ENCODE assay signal across 20 cellular contexts in the genomic region with DNA sequence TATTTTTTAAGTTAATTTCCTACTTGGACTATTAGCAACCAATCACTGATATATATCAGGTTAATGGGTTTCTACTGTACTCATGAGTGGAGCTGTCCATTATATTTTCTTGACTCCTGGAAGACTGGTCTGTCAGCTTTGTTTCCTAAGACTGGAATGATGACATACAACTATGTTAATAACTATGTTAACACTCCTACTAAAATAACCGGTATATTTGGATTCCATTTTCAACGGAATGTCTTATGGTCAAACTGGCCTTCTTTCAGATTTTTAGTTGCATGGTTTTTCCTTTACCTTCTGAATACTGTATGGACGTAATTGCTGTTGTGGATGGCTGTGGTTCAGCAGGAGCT. TPM values are rescaled to one million over a fixed set of nuclear protein-coding genes. Genes with fewer than 3 reads are reported as not detected.
DNase-seq lines count a peak whose midpoint lies in the region; ATAC-seq, FAIRE-seq and TF ChIP-seq lines count a peak whose summit lies in the region.
"Had no signal": no experiment of that assay in that cellular context is flagged by ENCODE, and none has a peak within 500 bp of the region (broad histone marks: within the 10 kb centered on the region; RNA-seq: fewer than 3 reads in every experiment).

No MANE protein-coding gene starts in this region.

- no peaks in the 10 kb centered on the region for H3K9me2 ChIP-seq in PC-3 (replicated peaks; ENCODE audit: low read length)

- ATAC-seq in CD4-positive, CD25-positive, alpha-beta regulatory T cell (ENCODE audit: low read depth in 2 of 2), result no peak
- ATAC-seq in PC-3, result no peak
- ATAC-seq in HG02938 (IDR thresholded peaks at IDR 0.05; ENCODE audit: unreplicated experiment), result no peak

- no peak overlapping the region for H2BK5ac ChIP-seq in trophoblast cell (ENCODE audit: low read depth, low read length, poor library complexity)

- no peak overlapping the region for H4K91ac ChIP-seq in trophoblast cell (ENCODE audit: low read depth, low read length)

- peaks cover 35% of the 10 kb centered on the region for H3K36me3 Mint-ChIP-seq in CD4-positive, CD25-positive, alpha-beta regulatory T cell
- H3K36me3 Mint-ChIP-seq: natural killer cell had no signal

- no peak overlapping the region for H2AFZ ChIP-seq in PC-3 (ENCODE audit: low read length)
- H2AFZ ChIP-seq in endothelial cell of umbilical vein (ENCODE audit: low read depth, low read length), result no peak overlapping the region
- H2AFZ ChIP-seq in trophoblast cell (ENCODE audit: insufficient read depth, low read length, poor library complexity), result no peak overlapping the region

- POLR2A ChIA-PET in PC-3 (lab: Charles Lee; ENCODE audit: unreplicated experiment), result no interaction called here
- POLR2A ChIA-PET in endothelial cell of umbilical vein (lab: Charles Lee), result no interaction called here

- peak overlapping the region in 2 of 3 donors; percentile 75 to 86 for H3K27ac Mint-ChIP-seq in CD4-positive, CD25-positive, alpha-beta regulatory T cell
- H3K27ac Mint-ChIP-seq: activated naive CD8-positive, alpha-beta T cell treated with anti-CD3 and anti-CD28 coated beads, Interleukin-2, amount 10 ng/mL, durations not matched to agents 7 days and 5 days had no signal

- TF ChIP-seq CTCF in PC-3 (conservative IDR thresholded peaks at IDR 0.05; ENCODE audit: low read depth, low read length), result no peak
- no peak for TF ChIP-seq CTCF in endothelial cell of umbilical vein (IDR thresholded peaks at IDR 0.05; ENCODE audit: extremely low read depth in 1 of 2, insufficient read depth in 1 of 2, low read depth in 1 of 2, low read length in 2 of 2)
- TF ChIP-seq CTCF in GM13976 (IDR thresholded peaks at IDR 0.05; ENCODE audit: borderline replicate concordance, control extremely low read depth, extremely low read depth, insufficient read depth, missing control alignments), result no peak

- H3K36me3 ChIP-seq in CD4-positive, CD25-positive, alpha-beta regulatory T cell (ENCODE audit: control insufficient read depth, insufficient read depth, low read length), result peaks cover 27% of the 10 kb centered on the region
- H3K36me3 ChIP-seq in PC-3 (ENCODE audit: low read depth, low read length), result no peaks in the 10 kb centered on the region
- peaks cover 2 to 9% of the 10 kb centered on the region in 2 experiments for H3K36me3 ChIP-seq in endothelial cell of umbilical vein (ENCODE audit: control insufficient read depth in 2 of 2, extremely low read depth in 1 of 2, insufficient read depth in 2 of 2, low read length in 2 of 2)
- H3K36me3 ChIP-seq in trophoblast cell (ENCODE audit: control insufficient read depth in 1 of 2, insufficient read depth in 2 of 2, low read length in 2 of 2), result peaks cover 10 to 13% of the 10 kb centered on the region in 2 experiments

- H3F3A ChIP-seq in PC-3 (ENCODE audit: low read length, unreplicated experiment), result no peaks in the 10 kb centered on the region

- H3K23ac ChIP-seq in trophoblast cell (ENCODE audit: low read length), result no peak overlapping the region

- no peak overlapping the region for H3K18ac ChIP-seq in trophoblast cell (ENCODE audit: low read length)

- no peak overlapping the region for H2AK5ac ChIP-seq in trophoblast cell (ENCODE audit: low read length)

- no peak overlapping the region for H4K12ac ChIP-seq in trophoblast cell (ENCODE audit: low read depth, low read length)

- no peak for FAIRE-seq in endothelial cell of umbilical vein (lab: Jason Lieb, UNC)

- H3K27me3 ChIP-seq in CD4-positive, CD25-positive, alpha-beta regulatory T cell (ENCODE audit: control insufficient read depth, insufficient read depth, low read length), result no peaks in the 10 kb centered on the region
- H3K27me3 ChIP-seq in PC-3 (ENCODE audit: low read length) (no peaks in the 10 kb centered on the region), endothelial cell of umbilical vein (ENCODE audit: control insufficient read depth in 2 of 2, insufficient read depth in 2 of 2, low read length in 2 of 2) (no peaks in the 10 kb centered on the region), trophoblast cell (ENCODE audit: insufficient read depth, low read length) (no peaks in the 10 kb centered on the region)
- H3K27me3 ChIP-seq: spleen had no signal

- no peak overlapping the region for H4K8ac ChIP-seq in trophoblast cell (ENCODE audit: low read depth, low read length)

- H3K9me1 ChIP-seq in endothelial cell of umbilical vein (replicated peaks; ENCODE audit: control insufficient read depth, extremely low read depth, insufficient read depth, low read length), result no peaks in the 10 kb centered on the region

- no peak overlapping the region for H3K4ac ChIP-seq in trophoblast cell (ENCODE audit: low read depth, low read length)

- no peak overlapping the region for H2BK120ac ChIP-seq in trophoblast cell (ENCODE audit: insufficient read depth, low read length, poor library complexity)

- intact Hi-C loops in PC-3 (cut with micrococcal nuclease) (no loop called here), endothelial cell of umbilical vein (cut with micrococcal nuclease) (loop anchor here (1.0 kb wide), 2 partner anchors 13 to 49 kb away; no protein-coding TSS in a partner anchor)

- H3K4me3 ChIP-seq in CD4-positive, CD25-positive, alpha-beta regulatory T cell (ENCODE audit: low read depth, low read length), result no peak overlapping the region
- H3K4me3 ChIP-seq in PC-3 (ENCODE audit: low read length), result no peak overlapping the region
- no peak overlapping the region for H3K4me3 ChIP-seq in endothelial cell of umbilical vein (replicated peaks in 1 of 3; ENCODE audit: insufficient read depth in 1 of 3, low read depth in 1 of 3, low read length in 3 of 3)
- H3K4me3 ChIP-seq in trophoblast cell (ENCODE audit: low read depth, low read length), result no peak overlapping the region
- H3K4me3 ChIP-seq: K562, lung, spleen had no signal

- dilution Hi-C loops in endothelial cell of umbilical vein (cut with MboI; ENCODE audit: extremely low pct_ligation_motif_present, low sequenced_read_pairs), result no loop called here

- in situ Hi-C loops in GM13976 (cut with MboI; ENCODE audit: low sequenced_read_pairs, unreplicated experiment), result no loop called here

- H3K4me2 ChIP-seq in PC-3 (ENCODE audit: low read length), result no peak overlapping the region
- H3K4me2 ChIP-seq in endothelial cell of umbilical vein (ENCODE audit: insufficient read depth, low read length), result peak overlapping the region; percentile 72
- no peak overlapping the region for H3K4me2 ChIP-seq in trophoblast cell (ENCODE audit: low read length)

- H3K14ac ChIP-seq in trophoblast cell (ENCODE audit: low read length), result no peak overlapping the region

- DNase-seq in CD4-positive, CD25-positive, alpha-beta regulatory T cell, result no peak
- DNase-seq in PC-3, result peak; percentile 39
- no peak for DNase-seq in endothelial cell of umbilical vein (ENCODE audit: low read depth, low spot score)
- DNase-seq in trophoblast cell, result peak; percentile 53 to 99
- DNase-seq in H4 (ENCODE audit: low spot score), result no peak
- DNase-seq in GM13976 (ENCODE audit: low spot score), result no peak
- no peak for DNase-seq in stimulated activated CD4-positive, alpha-beta T cell treated with anti-CD3 and anti-CD28 coated beads, Interleukin-4, amount 100 ng/mL, for 1 hour
- DNase-seq: activated naive CD8-positive, alpha-beta T cell treated with anti-CD3 and anti-CD28 coated beads, Interleukin-2, amount 10 ng/mL, durations not matched to agents 7 days and 5 days; CD4-positive, alpha-beta memory T cell; DMS79; glutamatergic neuron; natural killer cell; NCI-H1694 treated with DMSO at 0.1 percent for 48 hours; NCI-H774; OCI-M1; spleen; stimulated activated CD8-positive, alpha-beta memory T cell treated with anti-CD3 and anti-CD28 coated beads, Interleukin-4, amount 100 ng/mL, for 48 hours had no signal

- TF ChIP-seq POLR2A in endothelial cell of umbilical vein (IDR thresholded peaks at IDR 0.05; ENCODE audit: low read depth, low read length), result no peak

- peaks cover 8 to 58% (median 42%) of the 10 kb centered on the region in 4 donors for H3K4me1 Mint-ChIP-seq in CD4-positive, CD25-positive, alpha-beta regulatory T cell

- BruUV-seq in PC-3 (replicated peaks; lab: Mats Ljungman, UMichigan) (no TSS peak), endothelial cell of umbilical vein (replicated peaks; lab: Mats Ljungman, UMichigan) (TSS peak; percentile 59)

- H4K20me1 ChIP-seq in PC-3 (ENCODE audit: low read length) (no peaks in the 10 kb centered on the region), endothelial cell of umbilical vein (replicated peaks; ENCODE audit: control insufficient read depth, extremely low read depth, insufficient read depth, low read length) (no peaks in the 10 kb centered on the region)

- no peak overlapping the region for H3K4me3 Mint-ChIP-seq in CD4-positive, CD25-positive, alpha-beta regulatory T cell
- H3K4me3 Mint-ChIP-seq: activated naive CD8-positive, alpha-beta T cell treated with anti-CD3 and anti-CD28 coated beads, Interleukin-2, amount 10 ng/mL, durations not matched to agents 7 days and 5 days; natural killer cell had no signal

- H3K9me3 ChIP-seq in CD4-positive, CD25-positive, alpha-beta regulatory T cell (ENCODE audit: control insufficient read depth in 2 of 2, low read length in 2 of 2), result no peaks in the 10 kb centered on the region
- H3K9me3 ChIP-seq in PC-3 (ENCODE audit: low read length), result no peaks in the 10 kb centered on the region
- H3K9me3 ChIP-seq in endothelial cell of umbilical vein (replicated peaks; ENCODE audit: control insufficient read depth, insufficient read depth, low read length), result no peaks in the 10 kb centered on the region
- no peaks in the 10 kb centered on the region for H3K9me3 ChIP-seq in trophoblast cell (ENCODE audit: insufficient read depth, low read depth, low read length)
- H3K9me3 ChIP-seq: spleen had no signal

- WGBS in trophoblast cell (ENCODE audit: extremely low coverage, insufficient coverage, insufficient read length), result no CpG with 5 or more reads among the region's 3 CpGs

- CTCF ChIA-PET in PC-3 (lab: Charles Lee), result interaction anchor here (0.5 kb wide), 1 partner anchor 16 kb away, joined by 4 read pairs; no protein-coding TSS in a partner anchor
- CTCF ChIA-PET in endothelial cell of umbilical vein (lab: Charles Lee), result interaction anchor here (0.7 to 1.3 kb wide), 6 partner anchors 9 to 49 kb away, joined by 3 to 7 read pairs (median 3); no protein-coding TSS in a partner anchor

- H3K27me3 Mint-ChIP-seq in CD4-positive, CD25-positive, alpha-beta regulatory T cell, result no peaks in the 10 kb centered on the region
- H3K27me3 Mint-ChIP-seq: activated naive CD8-positive, alpha-beta T cell treated with anti-CD3 and anti-CD28 coated beads, Interleukin-2, amount 10 ng/mL, durations not matched to agents 7 days and 5 days; CD4-positive, alpha-beta memory T cell had no signal

- H2BK12ac ChIP-seq in trophoblast cell (ENCODE audit: low read length), result no peak overlapping the region

- no peaks in the 10 kb centered on the region for H3K9me3 Mint-ChIP-seq in CD4-positive, CD25-positive, alpha-beta regulatory T cell
- H3K9me3 Mint-ChIP-seq: activated naive CD8-positive, alpha-beta T cell treated with anti-CD3 and anti-CD28 coated beads, Interleukin-2, amount 10 ng/mL, durations not matched to agents 7 days and 5 days; CD4-positive, alpha-beta memory T cell; natural killer cell had no signal

- H3K79me2 ChIP-seq in PC-3 (ENCODE audit: low read length) (no peaks in the 10 kb centered on the region), endothelial cell of umbilical vein (ENCODE audit: control insufficient read depth, insufficient read depth, low read length) (peaks cover 31% of the 10 kb centered on the region), trophoblast cell (ENCODE audit: control insufficient read depth, insufficient read depth, low read length, poor library complexity) (peaks cover 5% of the 10 kb centered on the region)

- no peak overlapping the region for H3K27ac ChIP-seq in CD4-positive, CD25-positive, alpha-beta regulatory T cell (ENCODE audit: insufficient read depth, low read length, poor library complexity, severe bottlenecking)
- H3K27ac ChIP-seq in PC-3 (ENCODE audit: low read length) (no peak overlapping the region), endothelial cell of umbilical vein (ENCODE audit: insufficient read depth, low read depth, low read length) (peak overlapping the region; percentile 98), trophoblast cell (ENCODE audit: low read depth, low read length) (peak overlapping the region; percentile 40)

- H3K9ac ChIP-seq in PC-3 (ENCODE audit: low read length) (no peak overlapping the region), endothelial cell of umbilical vein (replicated peaks; ENCODE audit: extremely low read depth, insufficient read depth, low read length) (peak overlapping the region; percentile 54), trophoblast cell (ENCODE audit: low read length) (no peak overlapping the region)

- peaks cover 23% of the 10 kb centered on the region for H3K4me1 ChIP-seq in CD4-positive, CD25-positive, alpha-beta regulatory T cell (ENCODE audit: control insufficient read depth, insufficient read depth, low read length, poor library complexity, severe bottlenecking)
- H3K4me1 ChIP-seq in PC-3 (ENCODE audit: insufficient read depth, low read length) (peaks cover 16% of the 10 kb centered on the region; the same call in 1 of the 2 replicates), endothelial cell of umbilical vein (ENCODE audit: control insufficient read depth, extremely low read depth, insufficient read depth, low read length) (peaks cover 49% of the 10 kb centered on the region), trophoblast cell (ENCODE audit: control insufficient read depth in 1 of 2, insufficient read depth in 2 of 2, low read length in 2 of 2) (peaks cover 21 to 35% of the 10 kb centered on the region in 2 experiments)

- H3K79me1 ChIP-seq in trophoblast cell (ENCODE audit: low read length), result peaks cover 5% of the 10 kb centered on the region

RNA-seq across cellular contexts. Expression of a gene that starts 45.8 kb away (rescaled TPM):
- total RNA-seq in CD4-positive, CD25-positive, alpha-beta regulatory T cell, result 116 TPM
- polyA plus RNA-seq in CD4-positive, CD25-positive, alpha-beta regulatory T cell, result 100 to 1,000 TPM; 141 to 148 (median 144) TPM
- total RNA-seq in PC-3 (2014; rRNA removed) (263 and 319 TPM in 2 replicates), endothelial cell of umbilical vein (245 and 273 TPM in 2 replicates)
- 110 and 131 TPM in 2 replicates for polyA plus RNA-seq in endothelial cell of umbilical vein
- polyA plus RNA-seq in endothelial cell of umbilical vein (2011; cell fraction: cytosol; rRNA removed), result 137 and 144 TPM in 2 replicates
- 112 and 115 TPM in 2 replicates for polyA plus RNA-seq in endothelial cell of umbilical vein (2011; cell fraction: nucleus; rRNA removed)
- 238 and 247 TPM in 2 replicates for polyA plus RNA-seq in endothelial cell of umbilical vein (2012)
- 204 and 222 TPM in 2 replicates for polyA minus RNA-seq in endothelial cell of umbilical vein
- polyA minus RNA-seq in endothelial cell of umbilical vein (2011; cell fraction: cytosol; rRNA and poly(A)+ RNA removed), result 198 TPM
- polyA minus RNA-seq in endothelial cell of umbilical vein (2011; cell fraction: nucleus; rRNA and poly(A)+ RNA removed), result 64.3 and 74.5 TPM in 2 replicates
- polyA plus RNA-seq in trophoblast cell (2013), result 83.4 and 84.5 TPM in 2 replicates
- 387 and 418 TPM in 2 replicates for total RNA-seq in H4 (2014; rRNA removed; shearing (Covaris generic))

Comparison
In these comparisons a context has a peak if more than half of its experiments do, and no peak if none do; other contexts are left out.
1. DNase-seq: peak in PC-3 (single experiment) and trophoblast cell (2 of 2); none in CD4-positive, CD25-positive, alpha-beta regulatory T cell (0 of 3), endothelial cell of umbilical vein (single experiment), H4 (single experiment), GM13976 (single experiment) and stimulated activated CD4-positive, alpha-beta T cell treated with anti-CD3 and anti-CD28 coated beads, Interleukin-4, amount 100 ng/mL, for 1 hour (single experiment).
2. H3K27ac ChIP-seq: peak in endothelial cell of umbilical vein (single experiment) and trophoblast cell (single experiment); none in CD4-positive, CD25-positive, alpha-beta regulatory T cell (single experiment) and PC-3 (single experiment).